8 cellular contexts compared by ENCODE assay signal in the genomic region with DNA sequence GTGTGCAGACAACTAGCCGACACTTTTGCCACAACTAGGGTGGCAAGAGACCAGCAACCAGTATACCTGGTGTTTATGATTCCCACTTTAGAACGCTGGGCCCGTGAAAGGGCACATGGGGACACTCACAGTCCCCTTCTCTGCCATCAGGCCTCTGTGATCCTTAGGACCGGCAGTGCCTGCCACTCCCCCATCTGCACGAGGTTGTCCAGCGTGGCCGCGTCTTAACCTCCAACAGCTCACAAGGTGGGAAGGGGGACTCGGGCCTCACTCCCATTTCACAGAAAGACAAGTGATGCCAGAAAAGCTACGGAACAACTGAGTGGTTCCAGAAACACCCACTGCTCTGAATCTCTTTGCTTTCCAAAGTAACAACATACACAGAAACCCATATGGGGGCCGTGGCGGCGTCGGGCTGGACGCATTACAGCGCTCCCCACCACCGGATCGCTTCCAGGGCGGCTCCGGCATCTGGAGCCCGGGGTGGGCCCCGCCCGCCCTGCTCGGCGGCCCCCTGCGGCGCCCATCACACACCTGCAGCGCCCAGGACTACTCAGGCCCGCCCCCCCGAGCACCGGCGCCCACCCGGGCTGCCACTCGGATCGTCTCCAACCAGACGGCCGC.
DNase-seq lines count a peak whose midpoint lies in the region.

No MANE protein-coding gene starts in this region.

- H3K27ac Mint-ChIP-seq in T-helper 2 cell treated with Interferon-gamma antibody and Interleukin-4, amounts not matched to agents 5 μg/mL and 100 μg/mL, for 36 hours: peak overlapping the region; percentile 94

- peak overlapping the region in 1 of 2 donors; percentile 76 for H3K9ac ChIP-seq in duodenal mucosa (ENCODE audit: low read depth in 1 of 2, low read length in 2 of 2)

- H3K9me3 Mint-ChIP-seq in T-helper 2 cell treated with Interferon-gamma antibody and Interleukin-4, amounts not matched to agents 5 μg/mL and 100 μg/mL, for 36 hours: no peaks in the 10 kb centered on the region

- peaks cover 13% of the 10 kb centered on the region for H3K36me3 Mint-ChIP-seq in T-helper 2 cell treated with Interferon-gamma antibody and Interleukin-4, amounts not matched to agents 5 μg/mL and 100 μg/mL, for 36 hours (ENCODE audit: low read depth)

- peak overlapping the region; percentile 87 for H3K4me3 Mint-ChIP-seq in T-helper 2 cell treated with Interferon-gamma antibody and Interleukin-4, amounts not matched to agents 5 μg/mL and 100 μg/mL, for 36 hours

- H3K4me3 ChIP-seq in duodenal mucosa (ENCODE audit: low read depth in 1 of 2, low read length in 2 of 2) (peak overlapping the region; percentile 71 to 87), neuron (ENCODE audit: low read length) (peak overlapping the region; percentile 90)

- H3K4me1 ChIP-seq in duodenal mucosa (ENCODE audit: control insufficient read depth in 1 of 2, insufficient read depth in 2 of 2, low read length in 2 of 2): peaks cover 20 to 21% of the 10 kb centered on the region in 2 donors
- H3K4me1 ChIP-seq in neuron (ENCODE audit: insufficient read depth, low read length): peaks cover 19% of the 10 kb centered on the region

- H3K9me3 ChIP-seq in KOPT-K1 (ENCODE audit: insufficient read depth, low read length, poor library complexity, severe bottlenecking) (no peaks in the 10 kb centered on the region), duodenal mucosa (ENCODE audit: control insufficient read depth in 1 of 2, low read length in 2 of 2) (no peaks in the 10 kb centered on the region), neuron (ENCODE audit: low read length) (no peaks in the 10 kb centered on the region)

- H3K27me3 ChIP-seq in duodenal mucosa (ENCODE audit: control insufficient read depth in 1 of 2, insufficient read depth in 2 of 2, low read length in 2 of 2) (no peaks in the 10 kb centered on the region), neuron (ENCODE audit: insufficient read depth, low read length) (no peaks in the 10 kb centered on the region)

- peak overlapping the region; percentile 90 for H3K27ac ChIP-seq in KOPT-K1 (ENCODE audit: low read depth, low read length, poor library complexity, severe bottlenecking)
- no peak overlapping the region for H3K27ac ChIP-seq in duodenal mucosa (ENCODE audit: low read depth, low read length)

- H3K4me1 Mint-ChIP-seq in T-helper 2 cell treated with Interferon-gamma antibody and Interleukin-4, amounts not matched to agents 5 μg/mL and 100 μg/mL, for 36 hours (ENCODE audit: low read depth): peaks cover 21% of the 10 kb centered on the region

- H3K27me3 Mint-ChIP-seq in T-helper 2 cell treated with Interferon-gamma antibody and Interleukin-4, amounts not matched to agents 5 μg/mL and 100 μg/mL, for 36 hours (ENCODE audit: low read depth): no peaks in the 10 kb centered on the region

- H2AFZ ChIP-seq in neuron (ENCODE audit: low read depth, low read length): peak overlapping the region; percentile 83

- DNase-seq in T-helper 2 cell treated with Interferon-gamma antibody and Interleukin-4, amounts not matched to agents 5 μg/mL and 100 μg/mL, for 36 hours (ENCODE audit: low spot score): no peak
- DNase-seq in T-helper 2 cell: no peak
- DNase-seq in NCI-H69 (lab: John Stamatoyannopoulos, UW): no peak
- DNase-seq in OCI-M2 (lab: John Stamatoyannopoulos, UW; ENCODE audit: unreplicated experiment): no peak
- no peak for DNase-seq in stimulated activated CD4-positive, alpha-beta T cell treated with anti-CD3 and anti-CD28 coated beads, Interleukin-2, amount 100 ng/mL, for 24 hours

- H3K36me3 ChIP-seq in KOPT-K1 (ENCODE audit: insufficient read depth, low read length): peaks cover 44% of the 10 kb centered on the region
- peaks cover 0 to 17% of the 10 kb centered on the region in 2 donors for H3K36me3 ChIP-seq in duodenal mucosa (ENCODE audit: control insufficient read depth in 1 of 2, insufficient read depth in 2 of 2, low read length in 2 of 2)
- peaks cover 42% of the 10 kb centered on the region for H3K36me3 ChIP-seq in neuron (ENCODE audit: insufficient read depth, low read length)
